32 cellular contexts compared by ENCODE assay signal in genomic region chr18:7466190-7466589, GRCh38.
"Had no signal": no experiment of that assay in that cellular context is flagged by ENCODE, and none has a peak within 500 bp of the region (broad histone marks: within the 10 kb centered on the region; RNA-seq: fewer than 3 reads in every experiment).

No MANE protein-coding gene starts in this region.

- FAIRE-seq: astrocyte, K562 had no signal

- H3K27me3 ChIP-seq: adrenal gland, Peyer's patch had no signal

- H3K4me3 ChIP-seq: adrenal gland, K562, Peyer's patch had no signal

- H3K9me3 ChIP-seq: adrenal gland, Peyer's patch had no signal

- ATAC-seq: activated naive CD4-positive, alpha-beta T cell treated with anti-CD3 and anti-CD28 coated beads, Interleukin-2, amount 50 U/mL, for 72 hours; activated T-cell treated with anti-CD3 and anti-CD28 coated beads, Interleukin-2, amount 50 U/mL, for 4 hours; K562; PC-3 had no signal

- H3K36me3 ChIP-seq: adrenal gland, Peyer's patch had no signal

- DNase-seq: activated B cell treated with CpG ODN at 0.5 μM for 24 hours; activated CD4-positive, alpha-beta memory T cell treated with anti-CD3 and anti-CD28 coated beads for 36 hours; activated CD4-positive, alpha-beta T cell treated with anti-CD3 and anti-CD28 coated beads for 4 hours; activated CD4-positive, alpha-beta T cell treated with anti-CD3 and anti-CD28 coated beads, Interleukin-2, amount 50 U/mL, for 1 hour; activated CD4-positive, CD25-positive, alpha-beta regulatory T cell treated with anti-CD3 and anti-CD28 coated beads, Interleukin-2, amount 50 U/mL, for 72 hours; activated CD8-positive, alpha-beta memory T cell treated with anti-CD3 and anti-CD28 coated beads, Interleukin-2, amount 50 U/mL, for 4 hours; activated gamma-delta T cell treated with Interleukin-2 at 50 U/mL for 16 hours; activated naive CD4-positive, alpha-beta T cell treated with anti-CD3 and anti-CD28 coated beads for 36 hours; activated T-cell treated with anti-CD3 and anti-CD28 coated beads for 4 hours; activated T-cell treated with anti-CD3 and anti-CD28 coated beads, Interleukin-2, amount 50 U/mL, for 4 hours; adrenal gland; central memory CD4-positive, alpha-beta T cell; NCI-H1092 treated with DMSO at 0.1 percent for 48 hours; NCI-H1417; NCI-H146; NCI-H187; NCI-H2029 treated with DMSO at 0.1 percent for 48 hours; NCI-H2107; NCI-H345; NCI-H524 treated with DMSO at 0.1 percent for 48 hours; PC-3; Peyer's patch; Right ventricle myocardium superior; RPMI8226; SW 1271; T-helper 1 cell; T-helper 2 cell; T-helper 9 cell had no signal

- H3K27ac ChIP-seq: adrenal gland, Peyer's patch, VCaP had no signal

- H3K4me1 ChIP-seq: adrenal gland, Peyer's patch had no signal
